ENCODE assay signal across 8 cellular contexts in genomic region chr7:102390697-102391484, GRCh38. TPM values are rescaled to one million over a fixed set of nuclear protein-coding genes. Genes with fewer than 3 reads are reported as not detected.
DNase-seq lines count a peak whose midpoint lies in the region; ATAC-seq and TF ChIP-seq lines count a peak whose summit lies in the region.

No MANE protein-coding gene starts in this region.

- DNase-seq in EL = peak; percentile 72
- DNase-seq in Kasumi-1 (lab: John Stamatoyannopoulos, UW) = peak; percentile 35 to 61
- DNase-seq in RWPE1 (ENCODE audit: low spot score) = peak; percentile 82
- DNase-seq in activated effector memory CD4-positive, alpha-beta T cell treated with Interleukin-2 at 50 U/mL for 16 hours = peak; percentile 46
- DNase-seq in foreskin melanocyte = peak; percentile 52
- peak; percentile 96 for DNase-seq in osteoblast (ENCODE audit: insufficient read length, low spot score, missing footprints)
- DNase-seq in thoracic aorta (ENCODE audit: low spot score) = peak; percentile 25

- CTCF ChIA-PET in RWPE1 (lab: Yijun Ruan, JAX) = interaction anchor here (0.6 to 1.6 kb wide), 6 partner anchors 19 to 113 kb away, joined by 3 to 7 read pairs (median 4); partner anchors contain the start of gene SH2B2

- no peaks in the 10 kb centered on the region for H3K9me3 ChIP-seq in osteoblast (ENCODE audit: low read depth, low read length)
- H3K9me3 ChIP-seq in thoracic aorta = no peaks in the 10 kb centered on the region

- H3K36me3 ChIP-seq in osteoblast (ENCODE audit: insufficient read depth, low read length) (peaks cover 13% of the 10 kb centered on the region), thoracic aorta (peaks cover 4% of the 10 kb centered on the region)

- POLR2A ChIA-PET in RWPE1 (lab: Yijun Ruan, JAX; ENCODE audit: low non-redundant PET) = no interaction called here

- H2AFZ ChIP-seq in osteoblast (ENCODE audit: low read length) = no peak overlapping the region

- ATAC-seq in thoracic aorta (ENCODE audit: insufficient number of reproducible peaks, low FRiP score, low read depth) (no peak), HG03159 (IDR thresholded peaks at IDR 0.05; ENCODE audit: unreplicated experiment) (no peak)

- peaks cover 4% of the 10 kb centered on the region for H3K4me1 ChIP-seq in osteoblast (ENCODE audit: insufficient read depth, low read length)
- H3K4me1 ChIP-seq in thoracic aorta (ENCODE audit: control insufficient read depth in 1 of 2, low read depth in 2 of 2) = no peaks in the 10 kb centered on the region

- H4K20me1 ChIP-seq in osteoblast (ENCODE audit: insufficient read depth, low read length) = peaks cover 5% of the 10 kb centered on the region

- H3K27me3 ChIP-seq in osteoblast (ENCODE audit: insufficient read depth, low read length) (no peaks in the 10 kb centered on the region), thoracic aorta (replicated peaks; ENCODE audit: insufficient read depth) (no peaks in the 10 kb centered on the region)

- no peak overlapping the region for H3K4me3 ChIP-seq in osteoblast (ENCODE audit: insufficient read depth, low read length)
- no peak overlapping the region for H3K4me3 ChIP-seq in thoracic aorta

- H3K27ac ChIP-seq in RWPE1 (0 out of 2 replicates have a peak overlapping the region, but pooled peaks have one; percentile 4), osteoblast (ENCODE audit: low read depth, low read length) (no peak overlapping the region), thoracic aorta (no peak overlapping the region)

- no peak overlapping the region for H3K4me2 ChIP-seq in osteoblast (ENCODE audit: insufficient read depth, low read length)

- no peaks in the 10 kb centered on the region for H3K79me2 ChIP-seq in osteoblast (ENCODE audit: insufficient read depth, low read length)

- TF ChIP-seq CTCF in RWPE1 (conservative IDR thresholded peaks at IDR 0.05; ENCODE audit: low read depth) (peak; percentile 96), osteoblast (IDR thresholded peaks at IDR 0.05; ENCODE audit: extremely low read depth, low read depth, low read length) (peak; percentile 90), thoracic aorta (IDR thresholded peaks at IDR 0.05) (peak; percentile 89)

RNA-seq across cellular contexts. Expression of gene PRKRIP1, which starts 5.3 kb away (rescaled TPM):
- total RNA-seq in osteoblast = 14.5 and 16.5 TPM in 2 replicates
- 10 to 100 TPM; 47.0 to 80.4 TPM for total RNA-seq in thoracic aorta

RNA-seq across cellular contexts. Expression of gene SPDYE6, which starts 34.6 kb away (rescaled TPM):
- total RNA-seq in osteoblast (not detected in 2 replicates), thoracic aorta (not detected)

RNA-seq across cellular contexts. Expression of gene ORAI2, which starts 42.5 kb away (rescaled TPM):
- 44.2 and 57.5 TPM in 2 replicates for total RNA-seq in osteoblast
- 10 to 100 TPM; 33.4 to 37.6 TPM for total RNA-seq in thoracic aorta

Comparison
In these comparisons a context has a peak if more than half of its experiments do, and no peak if none do; other contexts are left out.
1. DNase-seq: peak in every context shown above with its lines; median percentile 96 in osteoblast; 82 in RWPE1; 72 in EL; 52 in foreskin melanocyte; 48 in Kasumi-1; 46 in activated effector memory CD4-positive, alpha-beta T cell treated with Interleukin-2 at 50 U/mL for 16 hours; 25 in thoracic aorta.